In the genomic region with DNA sequence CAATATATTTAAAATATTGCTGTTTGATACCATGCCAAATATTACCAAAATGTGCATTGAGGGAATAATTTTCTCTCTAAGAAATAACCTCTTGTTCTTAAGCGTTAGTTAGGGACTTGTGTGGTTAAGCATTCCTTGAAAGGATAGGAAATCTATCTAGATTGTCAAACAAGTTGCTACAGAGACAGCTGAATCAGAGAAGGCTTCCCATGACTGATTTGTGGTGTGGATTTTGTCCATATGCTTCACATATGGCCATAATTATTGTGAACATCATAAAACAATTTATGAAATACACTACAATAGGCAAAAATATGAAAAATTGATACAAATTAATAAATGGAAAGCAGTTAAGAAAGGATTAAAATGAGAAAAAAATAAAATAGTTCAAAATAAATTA, we compare ENCODE assay signal across 2 cellular contexts.
TF ChIP-seq lines count a peak whose summit lies in the region.

No MANE protein-coding gene starts in this region.

TF ChIP-seq in SK-N-SH, 30 proteins besides CTCF, POLR2A, EP300 and RAD21 (continued from another document):
- TF ChIP-seq, protein P1, sequence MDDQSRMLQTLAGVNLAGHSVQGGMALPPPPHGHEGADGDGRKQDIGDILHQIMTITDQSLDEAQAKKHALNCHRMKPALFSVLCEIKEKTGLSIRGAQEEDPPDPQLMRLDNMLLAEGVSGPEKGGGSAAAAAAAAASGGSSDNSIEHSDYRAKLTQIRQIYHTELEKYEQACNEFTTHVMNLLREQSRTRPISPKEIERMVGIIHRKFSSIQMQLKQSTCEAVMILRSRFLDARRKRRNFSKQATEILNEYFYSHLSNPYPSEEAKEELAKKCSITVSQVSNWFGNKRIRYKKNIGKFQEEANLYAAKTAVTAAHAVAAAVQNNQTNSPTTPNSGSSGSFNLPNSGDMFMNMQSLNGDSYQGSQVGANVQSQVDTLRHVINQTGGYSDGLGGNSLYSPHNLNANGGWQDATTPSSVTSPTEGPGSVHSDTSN (IDR thresholded peaks at IDR 0.05) = peak; percentile 58; the same call in 1 of the 2 replicates
- TF ChIP-seq NFIC (IDR thresholded peaks at IDR 0.05; ENCODE audit: borderline replicate concordance) = no peak
- TF ChIP-seq FOXJ3 (CRISPR knock-in tag; IDR thresholded peaks at IDR 0.05) = no peak
- TF ChIP-seq CHD2 (IDR thresholded peaks at IDR 0.05; ENCODE audit: low read length, partially characterized antibody) = no peak
- peak; percentile 78 for TF ChIP-seq TCF12 (IDR thresholded peaks at IDR 0.05)
- TF ChIP-seq POLR2AphosphoS5 (IDR thresholded peaks at IDR 0.05; ENCODE audit: low read depth, low read length) = no peak
- no peak for TF ChIP-seq TAF1 (IDR thresholded peaks at IDR 0.05; ENCODE audit: borderline replicate concordance, low read depth, low read length)
- TF ChIP-seq FOSL2 (IDR thresholded peaks at IDR 0.05; ENCODE audit: borderline replicate concordance, low read depth) = no peak
- TF ChIP-seq JUND (IDR thresholded peaks at IDR 0.05) = no peak
- TF ChIP-seq SIN3A (IDR thresholded peaks at IDR 0.05; ENCODE audit: borderline replicate concordance, low read depth, low read length) = no peak

TF ChIP-seq in SK-N-SH treated with all-trans-retinoic acid at 6 μM for 48 hours, 23 proteins besides CTCF, POLR2A, EP300 and RAD21 (continued from another document):
- TF ChIP-seq, protein P2, sequence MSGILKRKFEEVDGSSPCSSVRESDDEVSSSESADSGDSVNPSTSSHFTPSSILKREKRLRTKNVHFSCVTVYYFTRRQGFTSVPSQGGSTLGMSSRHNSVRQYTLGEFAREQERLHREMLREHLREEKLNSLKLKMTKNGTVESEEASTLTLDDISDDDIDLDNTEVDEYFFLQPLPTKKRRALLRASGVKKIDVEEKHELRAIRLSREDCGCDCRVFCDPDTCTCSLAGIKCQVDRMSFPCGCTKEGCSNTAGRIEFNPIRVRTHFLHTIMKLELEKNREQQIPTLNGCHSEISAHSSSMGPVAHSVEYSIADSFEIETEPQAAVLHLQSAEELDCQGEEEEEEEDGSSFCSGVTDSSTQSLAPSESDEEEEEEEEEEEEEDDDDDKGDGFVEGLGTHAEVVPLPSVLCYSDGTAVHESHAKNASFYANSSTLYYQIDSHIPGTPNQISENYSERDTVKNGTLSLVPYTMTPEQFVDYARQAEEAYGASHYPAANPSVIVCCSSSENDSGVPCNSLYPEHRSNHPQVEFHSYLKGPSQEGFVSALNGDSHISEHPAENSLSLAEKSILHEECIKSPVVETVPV (CRISPR knock-in tag; IDR thresholded peaks at IDR 0.05) = no peak
- TF ChIP-seq ZNF8 (CRISPR knock-in tag; IDR thresholded peaks at IDR 0.05) (no peak), GLIS3 (CRISPR knock-in tag; IDR thresholded peaks at IDR 0.05) (no peak), BACH2 (CRISPR knock-in tag; IDR thresholded peaks at IDR 0.05; ENCODE audit: borderline replicate concordance) (no peak), TOX (CRISPR knock-in tag; IDR thresholded peaks at IDR 0.05; ENCODE audit: borderline replicate concordance) (no peak), SNAI2 (CRISPR knock-in tag; IDR thresholded peaks at IDR 0.05) (no peak)
